ENCODE assay signal across 8 cellular contexts in the genomic region with DNA sequence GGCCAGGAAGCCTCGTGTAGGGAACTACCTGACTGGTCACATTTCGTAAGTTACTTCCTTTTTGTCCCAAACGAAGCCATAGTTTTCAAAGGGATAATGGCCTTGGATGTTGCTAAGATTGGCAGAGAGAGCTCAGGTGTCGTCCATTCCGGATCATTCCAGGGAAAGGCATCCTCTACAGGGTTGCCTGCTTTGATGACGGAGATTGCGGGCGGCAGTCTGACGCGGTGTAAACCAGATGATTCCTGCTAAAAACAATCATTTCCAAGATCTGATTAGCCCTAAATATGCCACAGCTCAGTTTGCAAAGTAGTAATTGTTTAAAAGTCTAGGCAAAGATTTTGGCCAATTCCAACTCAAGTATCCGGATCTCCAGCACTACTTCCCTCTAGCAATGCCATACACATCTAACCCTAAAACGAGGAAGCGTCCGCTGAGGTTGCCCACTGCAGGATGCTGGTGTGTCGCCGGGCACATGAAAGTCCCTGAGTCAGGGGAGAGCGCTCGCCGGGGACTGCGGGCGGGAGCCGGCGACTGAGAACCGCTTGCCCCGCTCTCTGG. TPM values are rescaled to one million over a fixed set of nuclear protein-coding genes. Genes with fewer than 3 reads are reported as not detected.
A peak's percentile ranks its signal among the peaks of the same experiment; 100 is the strongest.
DNase-seq lines count a peak whose midpoint lies in the region; ATAC-seq and TF ChIP-seq lines count a peak whose summit lies in the region.

No MANE protein-coding gene starts in this region.

- peaks cover 19 to 40% of the 10 kb centered on the region in 2 experiments for H3K79me1 ChIP-seq in IMR-90 (ENCODE audit: low read depth in 1 of 2, low read length in 2 of 2)

- H4K20me1 ChIP-seq in IMR-90 (ENCODE audit: insufficient read depth, low read length): peaks cover 17% of the 10 kb centered on the region

- peak overlapping the region; percentile 48 for H2AK5ac ChIP-seq in IMR-90 (ENCODE audit: low read depth, low read length)

- H4K8ac ChIP-seq in IMR-90 (ENCODE audit: low read depth in 2 of 2, low read length in 2 of 2): peak overlapping the region; percentile 12 to 55; a peak in 3 of 4 replicates

- H2BK120ac ChIP-seq in IMR-90 (ENCODE audit: low read depth, low read length): peak overlapping the region; percentile 57

- H2BK15ac ChIP-seq in IMR-90 (ENCODE audit: low read depth, low read length): peak overlapping the region; percentile 20; the same call in 2 of the 3 replicates

- H3K4me1 Mint-ChIP-seq in Calu3 (ENCODE audit: low read depth, unreplicated experiment): peaks cover 66% of the 10 kb centered on the region
- H3K4me1 Mint-ChIP-seq in activated T-helper 2 cell treated with anti-CD3 and anti-CD28 coated beads, Interferon-gamma antibody, Interleukin-2, Interleukin-4, amounts not matched to agents 10 μg/mL and 5 μg/mL and 100 μg/mL, durations not matched to agents 14 hours and 24 hours and 36 hours (ENCODE audit: low read depth): peaks cover 58% of the 10 kb centered on the region

- H3K4me2 ChIP-seq in IMR-90 (ENCODE audit: low read depth, low read length): peak overlapping the region; percentile 94

- peak overlapping the region; percentile 57 for H3K23ac ChIP-seq in IMR-90 (ENCODE audit: low read depth, low read length)

- in situ Hi-C loops in IMR-90 (cut with MboI; ENCODE audit: low sequenced_read_pairs): loop anchor here (5.0 kb wide), 1 partner anchor 88 kb away; no protein-coding TSS in a partner anchor

- peak overlapping the region; percentile 56 for H4K91ac ChIP-seq in IMR-90 (ENCODE audit: insufficient read depth, low read depth, low read length)

- H3K18ac ChIP-seq in IMR-90 (ENCODE audit: low read depth, low read length): no peak overlapping the region

- H2BK20ac ChIP-seq in IMR-90 (ENCODE audit: low read depth, low read length): no peak overlapping the region

- H3K9ac ChIP-seq in IMR-90 (ENCODE audit: low read depth, low read length): peak overlapping the region; percentile 57

- peak overlapping the region; percentile 78 for H3K27ac Mint-ChIP-seq in Calu3 (ENCODE audit: unreplicated experiment)
- peak overlapping the region; percentile 67 for H3K27ac Mint-ChIP-seq in activated T-helper 2 cell treated with anti-CD3 and anti-CD28 coated beads, Interferon-gamma antibody, Interleukin-2, Interleukin-4, amounts not matched to agents 10 μg/mL and 5 μg/mL and 100 μg/mL, durations not matched to agents 14 hours and 24 hours and 36 hours

- H3K9me3 ChIP-seq in IMR-90 (ENCODE audit: control insufficient read depth, insufficient read depth, low read length): no peaks in the 10 kb centered on the region

- CTCF ChIA-PET in Calu3 (lab: Charles Lee) (interaction anchor here (0.9 to 1.5 kb wide), 5 partner anchors 11 to 136 kb away, joined by 3 to 6 read pairs (median 5); no protein-coding TSS in a partner anchor), IMR-90 (lab: Yijun Ruan, JAX) (interaction anchor here (0.8 kb wide), 1 partner anchor 23 kb away, joined by 3 read pairs; no protein-coding TSS in a partner anchor)

- H3K9me1 ChIP-seq in IMR-90 (ENCODE audit: insufficient read depth, low read length): peaks cover 12% of the 10 kb centered on the region

- H2AFZ ChIP-seq in IMR-90 (replicated peaks; ENCODE audit: low read length, poor library complexity): peak overlapping the region; percentile 92

- peak overlapping the region; percentile 23; the same call in 1 of the 2 replicates for H3K14ac ChIP-seq in IMR-90 (replicated peaks; ENCODE audit: low read depth, low read length)

- ATAC-seq in IMR-90 (ENCODE audit: low read depth) (no peak), HG03095 (IDR thresholded peaks at IDR 0.05; ENCODE audit: unreplicated experiment) (no peak), GM18502 (IDR thresholded peaks at IDR 0.05; ENCODE audit: poor library complexity, unreplicated experiment) (no peak)

- peak; percentile 19 for DNase-seq in Calu3
- peak; percentile 31 for DNase-seq in IMR-90
- DNase-seq in activated T-helper 2 cell treated with anti-CD3 and anti-CD28 coated beads, Interferon-gamma antibody, Interleukin-2, Interleukin-4, amounts not matched to agents 10 μg/mL and 5 μg/mL and 100 μg/mL, durations not matched to agents 14 hours and 24 hours and 36 hours (ENCODE audit: low spot score): no peak
- peak; percentile 2 for DNase-seq in inferior parietal cortex (ENCODE audit: extremely low spot score)
- peak; percentile 16 for DNase-seq in superior temporal gyrus (ENCODE audit: extremely low spot score)
- no peak for DNase-seq in GM20000 (ENCODE audit: low spot score)

- H3K4me3 Mint-ChIP-seq in Calu3 (ENCODE audit: low read depth, unreplicated experiment): peak overlapping the region; percentile 91
- H3K4me3 Mint-ChIP-seq in activated T-helper 2 cell treated with anti-CD3 and anti-CD28 coated beads, Interferon-gamma antibody, Interleukin-2, Interleukin-4, amounts not matched to agents 10 μg/mL and 5 μg/mL and 100 μg/mL, durations not matched to agents 14 hours and 24 hours and 36 hours (ENCODE audit: low read depth): peak overlapping the region; percentile 81

- H3K56ac ChIP-seq in IMR-90 (ENCODE audit: extremely low read depth, insufficient read depth, low read length): peak overlapping the region; percentile 72

- H2AK9ac ChIP-seq in IMR-90 (replicated peaks; ENCODE audit: low read depth, low read length, poor library complexity): peak overlapping the region; percentile 12

- BruUV-seq in Calu3 (replicated peaks; lab: Mats Ljungman, UMichigan): TSS peak; percentile 90
- BruUV-seq in IMR-90 (replicated peaks; lab: Mats Ljungman, UMichigan): TSS peak; percentile 62

- intact Hi-C loops in Calu3 (cut with micrococcal nuclease; ENCODE audit: unreplicated experiment): loop anchor here (2.0 to 5.0 kb wide), 3 partner anchors 66 to 144 kb away; no protein-coding TSS in a partner anchor
- intact Hi-C loops in IMR-90 (cut with micrococcal nuclease): loop anchor here (1.0 to 2.0 kb wide), 3 partner anchors 90 to 142 kb away; no protein-coding TSS in a partner anchor
- intact Hi-C loops in activated T-helper 2 cell treated with anti-CD3 and anti-CD28 coated beads, Interferon-gamma antibody, Interleukin-2, Interleukin-4, amounts not matched to agents 10 μg/mL and 5 μg/mL and 100 μg/mL, durations not matched to agents 14 hours and 24 hours and 36 hours (cut with micrococcal nuclease): loop anchor here (1.0 to 5.0 kb wide), 7 partner anchors 18 to 687 kb away; a partner anchor contains a TSS

- no peaks in the 10 kb centered on the region for H3K27me3 ChIP-seq in IMR-90 (ENCODE audit: control insufficient read depth, insufficient read depth, low read length)

- H3K27ac ChIP-seq in IMR-90 (ENCODE audit: insufficient read depth, low read length): peak overlapping the region; percentile 44

- dilution Hi-C loops in IMR-90 (cut with HindIII; ENCODE audit: low sequenced_read_pairs, unreplicated experiment): no loop called here

- no peaks in the 10 kb centered on the region for H3K36me3 ChIP-seq in IMR-90 (ENCODE audit: control insufficient read depth, insufficient read depth, low read length)

- H4K5ac ChIP-seq in IMR-90 (ENCODE audit: low read depth, low read length): no peak overlapping the region

- peaks cover 51% of the 10 kb centered on the region for H3K36me3 Mint-ChIP-seq in Calu3 (ENCODE audit: insufficient read depth, unreplicated experiment)
- peaks cover 22% of the 10 kb centered on the region for H3K36me3 Mint-ChIP-seq in activated T-helper 2 cell treated with anti-CD3 and anti-CD28 coated beads, Interferon-gamma antibody, Interleukin-2, Interleukin-4, amounts not matched to agents 10 μg/mL and 5 μg/mL and 100 μg/mL, durations not matched to agents 14 hours and 24 hours and 36 hours (ENCODE audit: low read depth)

- POLR2A ChIA-PET in IMR-90 (lab: Charles Lee; ENCODE audit: unreplicated experiment): interaction anchor here (0.7 to 1.0 kb wide), 2 partner anchors 16 to 75 kb away, joined by 4 to 13 read pairs; no protein-coding TSS in a partner anchor

- no peaks in the 10 kb centered on the region for H3K27me3 Mint-ChIP-seq in Calu3 (ENCODE audit: unreplicated experiment)
- peaks cover 3% of the 10 kb centered on the region for H3K27me3 Mint-ChIP-seq in activated T-helper 2 cell treated with anti-CD3 and anti-CD28 coated beads, Interferon-gamma antibody, Interleukin-2, Interleukin-4, amounts not matched to agents 10 μg/mL and 5 μg/mL and 100 μg/mL, durations not matched to agents 14 hours and 24 hours and 36 hours (ENCODE audit: low read depth)

- peak overlapping the region; percentile 27 for H2BK5ac ChIP-seq in IMR-90 (ENCODE audit: low read depth, low read length, poor library complexity, severe bottlenecking)

- TF ChIP-seq POLR2A in IMR-90 (IDR thresholded peaks at IDR 0.05; ENCODE audit: low read depth, low read length): no peak

- no peaks in the 10 kb centered on the region for H3K9me3 Mint-ChIP-seq in Calu3 (ENCODE audit: low read depth, unreplicated experiment)
- H3K9me3 Mint-ChIP-seq in activated T-helper 2 cell treated with anti-CD3 and anti-CD28 coated beads, Interferon-gamma antibody, Interleukin-2, Interleukin-4, amounts not matched to agents 10 μg/mL and 5 μg/mL and 100 μg/mL, durations not matched to agents 14 hours and 24 hours and 36 hours: no peaks in the 10 kb centered on the region

- peak overlapping the region; percentile 22 for H3K4ac ChIP-seq in IMR-90 (ENCODE audit: low read depth, low read length)

- H3K4me3 ChIP-seq in IMR-90 (ENCODE audit: insufficient read depth, low read depth, low read length): peak overlapping the region; percentile 56

- TF ChIP-seq CTCF in Calu3 (IDR thresholded peaks at IDR 0.05; ENCODE audit: unreplicated experiment) (no peak), IMR-90 (conservative IDR thresholded peaks at IDR 0.05; ENCODE audit: low read depth, low read length) (no peak), GM20000 (IDR thresholded peaks at IDR 0.05; ENCODE audit: extremely low read depth, missing control alignments) (no peak)

- 15% methylated on average over 4 of the region's 25 CpGs; no CpG with 5 or more reads in 1 of the 2 experiments for WGBS in IMR-90 (ENCODE audit: extremely low coverage in 2 of 2, insufficient read length in 1 of 2), 2 experiments

- H3K4me1 ChIP-seq in IMR-90 (ENCODE audit: control insufficient read depth, insufficient read depth, low read length): peaks cover 14% of the 10 kb centered on the region

- no peak for TF ChIP-seq RAD21 in IMR-90 (IDR thresholded peaks at IDR 0.05; ENCODE audit: low read length)

RNA-seq across cellular contexts. Expression of a gene that starts 0.6 kb away (rescaled TPM):
- 28.1 and 37.6 TPM in 2 replicates for total RNA-seq in Calu3 (2022)
- 25.3 and 25.8 TPM in 2 replicates for total RNA-seq in IMR-90 (2012; rRNA removed)
- polyA plus RNA-seq in IMR-90 (2012; rRNA removed): 6.8 and 8.3 TPM in 2 replicates
- 1.4 and 1.9 TPM in 2 replicates for polyA plus RNA-seq in IMR-90 (2012; cell fraction: cytosol; rRNA removed)
- polyA plus RNA-seq in IMR-90 (2012; cell fraction: nucleus; rRNA removed; ENCODE audit: low replicate concordance): 2.6 and 17.9 TPM in 2 replicates
- 23.5 and 23.9 TPM in 2 replicates for total RNA-seq in activated T-helper 2 cell treated with anti-CD3 and anti-CD28 coated beads, Interferon-gamma antibody, Interleukin-2, Interleukin-4, amounts not matched to agents 10 μg/mL and 5 μg/mL and 100 μg/mL, durations not matched to agents 14 hours and 24 hours and 36 hours

RNA-seq across cellular contexts. Expression of a gene that starts 41.8 kb away (rescaled TPM):
- not detected in 2 replicates for total RNA-seq in Calu3 (2022)
- 81.7 and 89.1 TPM in 2 replicates for total RNA-seq in IMR-90 (2012; rRNA removed)
- polyA plus RNA-seq in IMR-90 (2012; rRNA removed): 28.0 and 33.7 TPM in 2 replicates
- polyA plus RNA-seq in IMR-90 (2012; cell fraction: cytosol; rRNA removed): 4.9 and 5.7 TPM in 2 replicates
- 29.8 and 206 TPM in 2 replicates for polyA plus RNA-seq in IMR-90 (2012; cell fraction: nucleus; rRNA removed; ENCODE audit: low replicate concordance)
- 0.34 and 0.50 TPM in 2 replicates for total RNA-seq in activated T-helper 2 cell treated with anti-CD3 and anti-CD28 coated beads, Interferon-gamma antibody, Interleukin-2, Interleukin-4, amounts not matched to agents 10 μg/mL and 5 μg/mL and 100 μg/mL, durations not matched to agents 14 hours and 24 hours and 36 hours

Comparison
In these comparisons a context has a peak if more than half of its experiments do, and no peak if none do; other contexts are left out.
1. DNase-seq: peak in Calu3 (single experiment), IMR-90 (single experiment), inferior parietal cortex (single experiment) and superior temporal gyrus (single experiment); none in activated T-helper 2 cell treated with anti-CD3 and anti-CD28 coated beads, Interferon-gamma antibody, Interleukin-2, Interleukin-4, amounts not matched to agents 10 μg/mL and 5 μg/mL and 100 μg/mL, durations not matched to agents 14 hours and 24 hours and 36 hours (single experiment) and GM20000 (single experiment).
2. RNA of a gene that starts 41.8 kb away (total RNA-seq): 81.7 to 89.1 TPM in IMR-90; 0.34 to 0.50 TPM in activated T-helper 2 cell treated with anti-CD3 and anti-CD28 coated beads, Interferon-gamma antibody, Interleukin-2, Interleukin-4, amounts not matched to agents 10 μg/mL and 5 μg/mL and 100 μg/mL, durations not matched to agents 14 hours and 24 hours and 36 hours and not detected in Calu3; every median in the first group is over 10 times any median in the second.